ENCODE assay signal across 18 cellular contexts in the genomic region with DNA sequence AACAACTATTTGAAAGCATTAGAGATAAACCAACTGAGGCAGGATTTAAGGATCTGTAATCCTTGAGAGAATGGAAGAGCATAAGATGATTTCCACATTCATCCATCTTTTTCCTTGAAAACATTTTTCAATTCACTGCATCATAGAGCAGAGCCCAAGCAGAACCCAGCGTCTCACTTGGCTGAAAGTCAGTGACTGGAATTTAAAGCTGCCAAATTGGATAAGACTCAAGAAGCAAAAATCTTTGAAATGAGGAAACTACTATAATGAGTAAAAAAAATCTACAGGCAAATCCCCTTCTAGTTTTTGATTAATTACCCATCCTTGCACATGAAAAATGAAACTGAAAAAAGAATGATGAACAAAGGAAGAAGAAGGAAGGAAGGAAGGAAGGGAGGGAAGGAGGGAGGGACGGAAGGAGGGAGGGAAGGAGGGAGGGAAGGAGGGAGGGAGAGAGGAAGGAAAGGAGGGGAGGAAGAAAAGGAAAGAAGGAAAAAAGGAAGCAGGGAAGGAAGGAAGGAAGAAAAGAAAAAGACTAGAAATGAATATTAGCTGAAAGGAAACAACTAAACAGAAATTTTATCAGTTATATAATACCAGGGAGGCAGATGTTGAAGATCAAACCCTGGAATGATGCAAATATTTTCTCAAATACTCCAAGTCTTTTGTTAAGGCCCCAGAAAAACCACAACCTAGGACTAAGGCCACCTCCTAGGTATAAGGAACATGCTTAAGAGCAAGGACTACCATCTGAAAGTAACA.
DNase-seq lines count a peak whose midpoint lies in the region; ATAC-seq and TF ChIP-seq lines count a peak whose summit lies in the region.
"Had no signal": no experiment of that assay in that cellular context is flagged by ENCODE, and none has a peak within 500 bp of the region (broad histone marks: within the 10 kb centered on the region; RNA-seq: fewer than 3 reads in every experiment).

No MANE protein-coding gene starts in this region.

- no peaks in the 10 kb centered on the region for H3K79me2 ChIP-seq in neural progenitor cell (ENCODE audit: low read depth)

- no peaks in the 10 kb centered on the region for H3F3A ChIP-seq in neural progenitor cell (ENCODE audit: low read depth)

- H3K36me3 ChIP-seq in neural progenitor cell, result no peaks in the 10 kb centered on the region
- H3K36me3 ChIP-seq: heart right ventricle, ovary, Peyer's patch had no signal

- H3K4me2 ChIP-seq in neural progenitor cell, result no peak overlapping the region

- no peaks in the 10 kb centered on the region for H3K27me3 Mint-ChIP-seq in neural progenitor cell (ENCODE audit: insufficient read depth, low read depth)
- H3K27me3 Mint-ChIP-seq in natural killer cell treated with Interleukin-12 subunit alpha and Interleukin-12 subunit beta and Interleukin-15 and Interleukin-18, amount 100 ng/mL, for 72 hours, result no peaks in the 10 kb centered on the region
- H3K27me3 Mint-ChIP-seq in natural killer cell (ENCODE audit: low read depth in 2 of 2), result no peaks in the 10 kb centered on the region

- peak overlapping the region; percentile 4 for H2AFZ ChIP-seq in neural progenitor cell (replicated peaks)

- H3K9me3 ChIP-seq in neural progenitor cell (ENCODE audit: low read depth), result no peaks in the 10 kb centered on the region
- H3K9me3 ChIP-seq: heart right ventricle, mucosa of descending colon, ovary, Peyer's patch had no signal

- no peaks in the 10 kb centered on the region for H3K27me3 ChIP-seq in neural progenitor cell
- H3K27me3 ChIP-seq: heart right ventricle, ovary, Peyer's patch had no signal

- H3K36me3 Mint-ChIP-seq in neural progenitor cell (no peaks in the 10 kb centered on the region), natural killer cell (no peaks in the 10 kb centered on the region)
- H3K36me3 Mint-ChIP-seq in natural killer cell treated with Interleukin-12 subunit alpha and Interleukin-12 subunit beta and Interleukin-15 and Interleukin-18, amount 100 ng/mL, for 72 hours, result peaks cover 4% of the 10 kb centered on the region
- H3K36me3 Mint-ChIP-seq: activated naive CD8-positive, alpha-beta T cell treated with anti-CD3 and anti-CD28 coated beads, Interleukin-2, amount 10 ng/mL, durations not matched to agents 7 days and 5 days had no signal

- no peak overlapping the region for H3K4me3 ChIP-seq in neural progenitor cell
- H3K4me3 ChIP-seq: heart right ventricle, mucosa of descending colon, ovary, Peyer's patch had no signal

- peak; percentile 54 for DNase-seq in AG09319 (ENCODE audit: extremely low read depth, low read depth)
- DNase-seq in NCI-H226, result peak; percentile 38
- peak; percentile 78 for DNase-seq in dedifferentiated amniotic fluid mesenchymal stem cell (ENCODE audit: extremely low spot score)
- DNase-seq in neural progenitor cell (ENCODE audit: low spot score), result no peak
- no peak for DNase-seq in natural killer cell treated with Interleukin-12 subunit alpha and Interleukin-12 subunit beta and Interleukin-15 and Interleukin-18, amount 100 ng/mL, for 72 hours (ENCODE audit: low spot score)
- no peak for DNase-seq in natural killer cell
- DNase-seq: activated CD4-positive, alpha-beta T cell treated with anti-CD3 and anti-CD28 coated beads, Interleukin-2, amount 50 U/mL, for 4 hours; activated naive CD8-positive, alpha-beta T cell treated with anti-CD3 and anti-CD28 coated beads, Interleukin-2, amount 10 ng/mL, durations not matched to agents 7 days and 5 days; activated T-cell treated with anti-CD3 and anti-CD28 coated beads, Interleukin-2, amount 50 U/mL, for 72 hours; heart right ventricle; mucosa of descending colon; NCI-H1694; NCI-H510A treated with DMSO at 0.1 percent for 48 hours; Peyer's patch; stimulated activated naive CD8-positive, alpha-beta T cell treated with anti-CD3 and anti-CD28 coated beads, Interleukin-15, Interleukin-2, amounts not matched to agents 100 U/mL and 50 U/mL, for 24 hours had no signal

- H4K20me1 ChIP-seq in neural progenitor cell (ENCODE audit: low read depth), result no peaks in the 10 kb centered on the region

- H3K27ac Mint-ChIP-seq in neural progenitor cell, result no peak overlapping the region
- no peak overlapping the region for H3K27ac Mint-ChIP-seq in natural killer cell treated with Interleukin-12 subunit alpha and Interleukin-12 subunit beta and Interleukin-15 and Interleukin-18, amount 100 ng/mL, for 72 hours
- no peak overlapping the region for H3K27ac Mint-ChIP-seq in natural killer cell
- H3K27ac Mint-ChIP-seq: activated naive CD8-positive, alpha-beta T cell treated with anti-CD3 and anti-CD28 coated beads, Interleukin-2, amount 10 ng/mL, durations not matched to agents 7 days and 5 days; activated T-cell treated with anti-CD3 and anti-CD28 coated beads, Interleukin-2, amount 50 U/mL, for 72 hours had no signal

- TF ChIP-seq CTCF in AG09319 (IDR thresholded peaks at IDR 0.05; ENCODE audit: low read depth, low read length) (no peak), neural progenitor cell (IDR thresholded peaks at IDR 0.05) (no peak), natural killer cell (IDR thresholded peaks at IDR 0.05) (no peak)

- H3K4me1 ChIP-seq in neural progenitor cell, result no peaks in the 10 kb centered on the region
- H3K4me1 ChIP-seq: heart right ventricle, Peyer's patch had no signal

- H3K27ac ChIP-seq in neural progenitor cell, result no peak overlapping the region
- H3K27ac ChIP-seq: heart right ventricle, ovary, Peyer's patch had no signal

- intact Hi-C loops in natural killer cell (cut with micrococcal nuclease), result loop anchor here (5.0 kb wide), 1 partner anchor 763 kb away; no protein-coding TSS in a partner anchor

- no peak for ATAC-seq in GM19351 (IDR thresholded peaks at IDR 0.05; ENCODE audit: unreplicated experiment)
- no peak for ATAC-seq in natural killer cell treated with Interleukin-12 subunit alpha and Interleukin-12 subunit beta and Interleukin-15 and Interleukin-18, amount 100 ng/mL, for 72 hours
- no peak for ATAC-seq in HG03045 (IDR thresholded peaks at IDR 0.05; ENCODE audit: unreplicated experiment)
- ATAC-seq in natural killer cell, result no peak
- ATAC-seq: activated T-cell treated with anti-CD3 and anti-CD28 coated beads, Interleukin-2, amount 50 U/mL, for 72 hours; heart right ventricle; mucosa of descending colon; stimulated activated naive CD8-positive, alpha-beta T cell treated with anti-CD3 and anti-CD28 coated beads, Interleukin-15, Interleukin-2, amounts not matched to agents 100 U/mL and 50 U/mL, for 24 hours had no signal

- H3K4me3 Mint-ChIP-seq in neural progenitor cell, result no peak overlapping the region
- no peak overlapping the region for H3K4me3 Mint-ChIP-seq in natural killer cell treated with Interleukin-12 subunit alpha and Interleukin-12 subunit beta and Interleukin-15 and Interleukin-18, amount 100 ng/mL, for 72 hours
- H3K4me3 Mint-ChIP-seq in natural killer cell, result no peak overlapping the region
- H3K4me3 Mint-ChIP-seq: activated naive CD8-positive, alpha-beta T cell treated with anti-CD3 and anti-CD28 coated beads, Interleukin-2, amount 10 ng/mL, durations not matched to agents 7 days and 5 days; activated T-cell treated with anti-CD3 and anti-CD28 coated beads, Interleukin-2, amount 50 U/mL, for 72 hours had no signal

- H3K9me3 Mint-ChIP-seq in neural progenitor cell, result no peaks in the 10 kb centered on the region
- peaks cover 19% of the 10 kb centered on the region for H3K9me3 Mint-ChIP-seq in natural killer cell treated with Interleukin-12 subunit alpha and Interleukin-12 subunit beta and Interleukin-15 and Interleukin-18, amount 100 ng/mL, for 72 hours
- peaks cover 3 to 5% of the 10 kb centered on the region in 2 donors for H3K9me3 Mint-ChIP-seq in natural killer cell
- H3K9me3 Mint-ChIP-seq: activated naive CD8-positive, alpha-beta T cell treated with anti-CD3 and anti-CD28 coated beads, Interleukin-2, amount 10 ng/mL, durations not matched to agents 7 days and 5 days had no signal

- no peak overlapping the region for H3K9ac ChIP-seq in neural progenitor cell

- H3K4me1 Mint-ChIP-seq in neural progenitor cell (no peaks in the 10 kb centered on the region), natural killer cell (no peaks in the 10 kb centered on the region)
- no peaks in the 10 kb centered on the region for H3K4me1 Mint-ChIP-seq in natural killer cell treated with Interleukin-12 subunit alpha and Interleukin-12 subunit beta and Interleukin-15 and Interleukin-18, amount 100 ng/mL, for 72 hours (ENCODE audit: low read depth in 2 of 2)
- H3K4me1 Mint-ChIP-seq: activated naive CD8-positive, alpha-beta T cell treated with anti-CD3 and anti-CD28 coated beads, Interleukin-2, amount 10 ng/mL, durations not matched to agents 7 days and 5 days had no signal

Comparison
In these comparisons a context has a peak if more than half of its experiments do, and no peak if none do; other contexts are left out.
1. DNase-seq: peak in AG09319 (single experiment), NCI-H226 (single experiment) and dedifferentiated amniotic fluid mesenchymal stem cell (single experiment); none in neural progenitor cell (single experiment), natural killer cell treated with Interleukin-12 subunit alpha and Interleukin-12 subunit beta and Interleukin-15 and Interleukin-18, amount 100 ng/mL, for 72 hours (single experiment) and natural killer cell (single experiment).